Comparison of ENCODE assay signal across 20 cellular contexts in the genomic region with DNA sequence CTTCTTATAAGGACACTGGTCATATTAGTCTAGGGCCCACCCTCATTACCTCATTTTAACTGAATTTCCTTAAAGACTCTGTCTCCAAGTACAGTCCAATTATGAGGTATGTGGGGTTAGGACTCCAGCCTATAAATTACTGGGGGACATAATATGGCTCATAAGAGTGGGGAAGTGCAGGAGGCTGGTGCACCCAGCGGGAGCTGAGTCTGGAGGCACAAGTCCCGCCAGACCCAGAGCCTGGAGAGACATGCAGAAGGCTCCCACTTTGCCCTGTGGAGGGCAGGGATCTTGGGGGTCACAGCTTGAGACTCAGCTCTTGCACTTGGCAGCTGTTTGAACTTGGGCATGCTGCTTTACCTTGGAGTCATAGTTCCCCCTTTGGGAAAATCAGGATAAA.
DNase-seq lines count a peak whose midpoint lies in the region; TF ChIP-seq lines count a peak whose summit lies in the region.
"Had no signal": no experiment of that assay in that cellular context is flagged by ENCODE, and none has a peak within 500 bp of the region (broad histone marks: within the 10 kb centered on the region; RNA-seq: fewer than 3 reads in every experiment).

No MANE protein-coding gene starts in this region.

- H3K9ac ChIP-seq in neural progenitor cell = no peak overlapping the region
- H3K9ac ChIP-seq: BLaER1 had no signal

- no peaks in the 10 kb centered on the region for H3K79me2 ChIP-seq in neural progenitor cell (ENCODE audit: low read depth)

- H2AFZ ChIP-seq in neural progenitor cell (replicated peaks) = no peak overlapping the region
- H2AFZ ChIP-seq: GM23338 had no signal

- H3K36me3 Mint-ChIP-seq in dendritic cell treated with granulocyte-macrophage colony-stimulating factor and Interleukin-4, amounts not matched to agents 40 ng/mL and 50 ng/mL, for 4 days (ENCODE audit: low read depth) = no peaks in the 10 kb centered on the region
- H3K36me3 Mint-ChIP-seq in neural progenitor cell = peaks cover 1% of the 10 kb centered on the region
- H3K36me3 Mint-ChIP-seq: CD8-positive, alpha-beta memory T cell had no signal

- H3K27ac ChIP-seq in neural progenitor cell (no peak overlapping the region), coronary artery (no peak overlapping the region)
- H3K27ac ChIP-seq: 22Rv1, BLaER1 had no signal

- H3K4me3 ChIP-seq in neural progenitor cell (no peak overlapping the region), coronary artery (no peak overlapping the region)
- H3K4me3 ChIP-seq: BLaER1, GM12878, GM23338, HAP-1 had no signal

- TF ChIP-seq CTCF in neural progenitor cell (IDR thresholded peaks at IDR 0.05) = no peak
- TF ChIP-seq CTCF in coronary artery (IDR thresholded peaks at IDR 0.05) = no peak

- intact Hi-C loops in dendritic cell treated with granulocyte-macrophage colony-stimulating factor and Interleukin-4, amounts not matched to agents 40 ng/mL and 50 ng/mL, for 4 days (cut with micrococcal nuclease) = no loop called here

- peak overlapping the region; percentile 40 for H3K27ac Mint-ChIP-seq in dendritic cell treated with granulocyte-macrophage colony-stimulating factor and Interleukin-4, amounts not matched to agents 40 ng/mL and 50 ng/mL, for 4 days
- peak overlapping the region; percentile 23 for H3K27ac Mint-ChIP-seq in neural progenitor cell
- H3K27ac Mint-ChIP-seq: B cell; CD4-positive, alpha-beta T cell; GM23338 had no signal

- H3K27me3 Mint-ChIP-seq in dendritic cell treated with granulocyte-macrophage colony-stimulating factor and Interleukin-4, amounts not matched to agents 40 ng/mL and 50 ng/mL, for 4 days = no peaks in the 10 kb centered on the region
- H3K27me3 Mint-ChIP-seq in neural progenitor cell (ENCODE audit: insufficient read depth, low read depth) = peaks cover 14% of the 10 kb centered on the region
- H3K27me3 Mint-ChIP-seq: CD4-positive, alpha-beta T cell had no signal

- peaks cover 36% of the 10 kb centered on the region for H3K4me1 ChIP-seq in neural progenitor cell

- H3K9me3 Mint-ChIP-seq in dendritic cell treated with granulocyte-macrophage colony-stimulating factor and Interleukin-4, amounts not matched to agents 40 ng/mL and 50 ng/mL, for 4 days = no peaks in the 10 kb centered on the region
- H3K9me3 Mint-ChIP-seq in neural progenitor cell = no peaks in the 10 kb centered on the region
- H3K9me3 Mint-ChIP-seq: CD4-positive, alpha-beta T cell; CD8-positive, alpha-beta memory T cell; GM23338 had no signal

- H4K20me1 ChIP-seq in neural progenitor cell (ENCODE audit: low read depth) = no peaks in the 10 kb centered on the region
- H4K20me1 ChIP-seq: BLaER1 had no signal

- peaks cover 79% of the 10 kb centered on the region for H3K4me1 Mint-ChIP-seq in dendritic cell treated with granulocyte-macrophage colony-stimulating factor and Interleukin-4, amounts not matched to agents 40 ng/mL and 50 ng/mL, for 4 days (ENCODE audit: low read depth)
- peaks cover 63% of the 10 kb centered on the region for H3K4me1 Mint-ChIP-seq in neural progenitor cell

- H3K4me2 ChIP-seq in neural progenitor cell = no peak overlapping the region
- H3K4me2 ChIP-seq: BLaER1, GM23338 had no signal

- H3K36me3 ChIP-seq in neural progenitor cell = no peaks in the 10 kb centered on the region
- H3K36me3 ChIP-seq: BLaER1, HAP-1 had no signal

- H3K9me3 ChIP-seq in neural progenitor cell (ENCODE audit: low read depth) = no peaks in the 10 kb centered on the region
- H3K9me3 ChIP-seq: BLaER1, HAP-1 had no signal

- DNase-seq in activated effector memory CD4-positive, alpha-beta T cell treated with anti-CD3 and anti-CD28 coated beads, Interleukin-2, amount 50 U/mL, for 16 hours = peak; percentile 50
- DNase-seq in activated effector memory CD4-positive, alpha-beta T cell treated with Interleukin-2 at 50 U/mL for 16 hours = no peak
- DNase-seq in neural progenitor cell (ENCODE audit: low spot score) (no peak), ureter (ENCODE audit: low spot score) (peak; percentile 12), SIG-M5 (lab: John Stamatoyannopoulos, UW) (no peak), NCI-H1436 treated with DMSO at 0.1 percent for 48 hours (lab: John Stamatoyannopoulos, UW) (no peak), coronary artery (ENCODE audit: low spot score) (no peak)
- DNase-seq: CD4-positive, alpha-beta T cell; CD8-positive, alpha-beta memory T cell; DMS 273 treated with DMSO at 0.1 percent for 48 hours; DMS79; EL; GDM1 had no signal

- no peaks in the 10 kb centered on the region for H3K27me3 ChIP-seq in neural progenitor cell
- H3K27me3 ChIP-seq: BLaER1 had no signal

- no peak overlapping the region for H3K4me3 Mint-ChIP-seq in dendritic cell treated with granulocyte-macrophage colony-stimulating factor and Interleukin-4, amounts not matched to agents 40 ng/mL and 50 ng/mL, for 4 days
- peak overlapping the region; percentile 8 for H3K4me3 Mint-ChIP-seq in neural progenitor cell
- H3K4me3 Mint-ChIP-seq: B cell; CD4-positive, alpha-beta T cell; CD8-positive, alpha-beta memory T cell; GM23338 had no signal

- no peaks in the 10 kb centered on the region for H3F3A ChIP-seq in neural progenitor cell (ENCODE audit: low read depth)

Comparison
In these comparisons a context has a peak if more than half of its experiments do, and no peak if none do; other contexts are left out.
1. DNase-seq: peak in activated effector memory CD4-positive, alpha-beta T cell treated with anti-CD3 and anti-CD28 coated beads, Interleukin-2, amount 50 U/mL, for 16 hours (single experiment) and ureter (single experiment); none in activated effector memory CD4-positive, alpha-beta T cell treated with Interleukin-2 at 50 U/mL for 16 hours (single experiment), neural progenitor cell (single experiment), SIG-M5 (single experiment), NCI-H1436 treated with DMSO at 0.1 percent for 48 hours (single experiment) and coronary artery (single experiment).